Comparison of ENCODE assay signal across 24 cellular contexts in genomic region chr15:66981746-66982145, GRCh38.
"Had no signal": no experiment of that assay in that cellular context is flagged by ENCODE, and none has a peak within 500 bp of the region (broad histone marks: within the 10 kb centered on the region; RNA-seq: fewer than 3 reads in every experiment).

No MANE protein-coding gene starts in this region.

- DNase-seq: activated CD4-positive, alpha-beta T cell treated with anti-CD3 and anti-CD28 coated beads for 4 hours; activated CD4-positive, alpha-beta T cell treated with anti-CD3 and anti-CD28 coated beads, Interleukin-2, amount 50 U/mL, for 48 hours; activated CD8-positive, alpha-beta memory T cell treated with anti-CD3 and anti-CD28 coated beads for 24 hours; activated CD8-positive, alpha-beta memory T cell treated with anti-CD3 and anti-CD28 coated beads, Interleukin-2, amount 50 U/mL, for 4 hours; activated gamma-delta T cell treated with Interleukin-2 at 50 U/mL for 16 hours; activated naive CD4-positive, alpha-beta T cell treated with anti-CD3 and anti-CD28 coated beads, Interleukin-2, amount 50 U/mL, for 16 hours; activated T-cell treated with anti-CD3 and anti-CD28 coated beads, Interleukin-2, amount 50 U/mL, for 24 hours; amniotic stem cell; effector CD8-positive, alpha-beta T cell; left ventricle myocardium superior; midbrain; retina; stimulated activated CD4-positive, alpha-beta T cell treated with anti-CD3 and anti-CD28 coated beads, Interleukin-15, amount 100 ng/mL, for 24 hours; stimulated activated CD4-positive, alpha-beta T cell treated with anti-CD3 and anti-CD28 coated beads, Interleukin-2, amount 100 ng/mL, for 24 hours; stimulated activated naive B cell treated with anti-CD40 and anti-IgM and Interleukin-4, amounts not matched to agents 10 μg/mL and 1 μg/mL and 100 μg/mL, for 72 hours; stomach; T-helper 1 cell; thyroid gland; upper lobe of left lung had no signal

- ATAC-seq: activated T-helper 17 cell treated with anti-CD3 and anti-CD28 coated beads, Interleukin-2, amount 50 U/mL, for 72 hours; left ventricle myocardium superior; natural killer cell treated with Interleukin-12 subunit alpha and Interleukin-12 subunit beta and Interleukin-15 and Interleukin-18, amount 100 ng/mL, for 72 hours; stimulated activated naive B cell treated with anti-CD40 and anti-IgM and Interleukin-4, amounts not matched to agents 10 μg/mL and 1 μg/mL and 100 μg/mL, for 72 hours had no signal

- H3K27ac ChIP-seq: ovary, prostate gland, stomach, thyroid gland, upper lobe of left lung had no signal

- H3K9me3 ChIP-seq: ovary, prostate gland, stomach, thyroid gland, upper lobe of left lung had no signal

- H3K27ac Mint-ChIP-seq: activated T-cell treated with anti-CD3 and anti-CD28 coated beads, Interleukin-2, amount 50 U/mL, for 24 hours; activated T-helper 17 cell treated with anti-CD3 and anti-CD28 coated beads, Interleukin-2, amount 50 U/mL, for 72 hours; natural killer cell treated with Interleukin-12 subunit alpha and Interleukin-12 subunit beta and Interleukin-15 and Interleukin-18, amount 100 ng/mL, for 72 hours; stimulated activated naive B cell treated with anti-CD40 and anti-IgM and Interleukin-4, amounts not matched to agents 10 μg/mL and 1 μg/mL and 100 μg/mL, for 72 hours; T-helper 2 cell treated with Interferon-gamma antibody and Interleukin-4, amounts not matched to agents 5 μg/mL and 100 μg/mL, for 36 hours had no signal

- H3K27me3 ChIP-seq: ovary, thyroid gland, upper lobe of left lung had no signal

- H3K9me3 Mint-ChIP-seq: activated T-cell treated with anti-CD3 and anti-CD28 coated beads, Interleukin-2, amount 50 U/mL, for 24 hours; natural killer cell treated with Interleukin-12 subunit alpha and Interleukin-12 subunit beta and Interleukin-15 and Interleukin-18, amount 100 ng/mL, for 72 hours; T-helper 2 cell treated with Interferon-gamma antibody and Interleukin-4, amounts not matched to agents 5 μg/mL and 100 μg/mL, for 36 hours had no signal

- H3K4me1 Mint-ChIP-seq: activated T-helper 17 cell treated with anti-CD3 and anti-CD28 coated beads, Interleukin-2, amount 50 U/mL, for 72 hours had no signal

- H3K4me3 Mint-ChIP-seq: activated T-cell treated with anti-CD3 and anti-CD28 coated beads, Interleukin-2, amount 50 U/mL, for 24 hours; activated T-helper 17 cell treated with anti-CD3 and anti-CD28 coated beads, Interleukin-2, amount 50 U/mL, for 72 hours; natural killer cell treated with Interleukin-12 subunit alpha and Interleukin-12 subunit beta and Interleukin-15 and Interleukin-18, amount 100 ng/mL, for 72 hours; stimulated activated naive B cell treated with anti-CD40 and anti-IgM and Interleukin-4, amounts not matched to agents 10 μg/mL and 1 μg/mL and 100 μg/mL, for 72 hours; T-helper 2 cell treated with Interferon-gamma antibody and Interleukin-4, amounts not matched to agents 5 μg/mL and 100 μg/mL, for 36 hours had no signal

- H3K4me3 ChIP-seq: ovary, prostate gland, stomach, thyroid gland, upper lobe of left lung had no signal

- H3K4me1 ChIP-seq: prostate gland, stomach, thyroid gland, upper lobe of left lung had no signal

- H3K36me3 Mint-ChIP-seq: natural killer cell treated with Interleukin-12 subunit alpha and Interleukin-12 subunit beta and Interleukin-15 and Interleukin-18, amount 100 ng/mL, for 72 hours; stimulated activated naive B cell treated with anti-CD40 and anti-IgM and Interleukin-4, amounts not matched to agents 10 μg/mL and 1 μg/mL and 100 μg/mL, for 72 hours had no signal

- H3K36me3 ChIP-seq: ovary, prostate gland, stomach, thyroid gland, upper lobe of left lung had no signal
